In genomic region chr6:19279137-19279747, GRCh38 we compare ENCODE assay signal across 18 cellular contexts.
DNase-seq lines count a peak whose midpoint lies in the region; ATAC-seq, FAIRE-seq and TF ChIP-seq lines count a peak whose summit lies in the region.
"Had no signal": no experiment of that assay in that cellular context is flagged by ENCODE, and none has a peak within 500 bp of the region (broad histone marks: within the 10 kb centered on the region; RNA-seq: fewer than 3 reads in every experiment).

No MANE protein-coding gene starts in this region.

- BruUV-seq in PC-9 (replicated peaks; lab: Mats Ljungman, UMichigan) = no TSS peak

- no peak for TF ChIP-seq POLR2A in esophagus muscularis mucosa (IDR thresholded peaks at IDR 0.05; ENCODE audit: low read depth)

- FAIRE-seq in pancreas (lab: Jason Lieb, UNC) = no peak
- FAIRE-seq: endothelial cell of umbilical vein had no signal

- in situ Hi-C loops in GM23248 (cut with MboI) = no loop called here

- H4K20me1 ChIP-seq in GM23248 (ENCODE audit: insufficient read depth) (no peaks in the 10 kb centered on the region), PC-9 (ENCODE audit: insufficient read depth) (no peaks in the 10 kb centered on the region)

- TF ChIP-seq CTCF in PC-9 (conservative IDR thresholded peaks at IDR 0.05) (no peak), esophagus muscularis mucosa (IDR thresholded peaks at IDR 0.05) (no peak), pancreas (IDR thresholded peaks at IDR 0.05) (no peak)

- H3K27me3 ChIP-seq in GM23248 (replicated peaks; ENCODE audit: insufficient read depth) (no peaks in the 10 kb centered on the region), PC-9 (ENCODE audit: insufficient read depth, low read depth) (no peaks in the 10 kb centered on the region), esophagus muscularis mucosa (no peaks in the 10 kb centered on the region), pancreas (peaks cover 0 to 4% (median 0%) of the 10 kb centered on the region in 4 donors)

- ATAC-seq in pancreas (peak in 3 of 4 donors; percentile 27 to 48 (median 29)), HG03045 (IDR thresholded peaks at IDR 0.05; ENCODE audit: unreplicated experiment) (no peak)
- ATAC-seq: T-helper 17 cell had no signal

- H3K9me3 ChIP-seq in GM23248 (ENCODE audit: low read depth) (no peaks in the 10 kb centered on the region), PC-9 (ENCODE audit: insufficient read depth, low read depth) (no peaks in the 10 kb centered on the region), esophagus muscularis mucosa (no peaks in the 10 kb centered on the region), pancreas (no peaks in the 10 kb centered on the region)

- H3K9me2 ChIP-seq in GM23248 (ENCODE audit: insufficient read depth) (no peaks in the 10 kb centered on the region), PC-9 (ENCODE audit: insufficient read depth) (no peaks in the 10 kb centered on the region)

- no peak overlapping the region for H3K4me3 ChIP-seq in GM23248
- no peak overlapping the region for H3K4me3 ChIP-seq in PC-9
- peak overlapping the region in 3 of 4 donors; percentile 14 to 35 (median 17) for H3K4me3 ChIP-seq in esophagus muscularis mucosa
- no peak overlapping the region for H3K4me3 ChIP-seq in pancreas

- CTCF ChIA-PET in PC-9 (lab: Charles Lee) = no interaction called here

- TF ChIP-seq EP300 in esophagus muscularis mucosa (IDR thresholded peaks at IDR 0.05) = no peak

- H2AFZ ChIP-seq in GM23248 (no peak overlapping the region), PC-9 (0 out of 2 replicates have a peak overlapping the region, but pooled peaks have one; percentile 53)

- WGBS in GM23248 (ENCODE audit: low coverage in 1 of 2, low lambda C conversion rate in 2 of 2, missing lambda C conversion rate in 2 of 2), 2 experiments = 31 to 39% methylated on average over 2 of the region's 2 CpGs
- WGBS in esophagus muscularis mucosa = 32% methylated on average over 2 of the region's 2 CpGs
- WGBS in pancreas, 2 donors = 11 to 21% methylated on average over 2 of the region's 2 CpGs

- H3K9ac ChIP-seq in GM23248 = no peak overlapping the region

- H3K27ac ChIP-seq in GM23248 = no peak overlapping the region
- H3K27ac ChIP-seq in PC-9 = peak overlapping the region; percentile 30; the same call in 1 of the 2 replicates
- peak overlapping the region; percentile 40 to 71 (median 64) for H3K27ac ChIP-seq in esophagus muscularis mucosa (replicated peaks in 1 of 4)
- H3K27ac ChIP-seq in pancreas = peak overlapping the region in 2 of 4 donors; percentile 9 to 11
- H3K27ac ChIP-seq: HL-60 had no signal

- H3K4me2 ChIP-seq in GM23248 (ENCODE audit: unreplicated experiment) (no peak overlapping the region), PC-9 (peak overlapping the region; percentile 14; the same call in 1 of the 2 replicates)

- H3K36me3 ChIP-seq in GM23248 (ENCODE audit: low read depth) = no peaks in the 10 kb centered on the region
- H3K36me3 ChIP-seq in PC-9 (ENCODE audit: low read depth) = no peaks in the 10 kb centered on the region
- H3K36me3 ChIP-seq in esophagus muscularis mucosa = no peaks in the 10 kb centered on the region
- no peaks in the 10 kb centered on the region for H3K36me3 ChIP-seq in pancreas

- H3K4me1 ChIP-seq in GM23248 (ENCODE audit: insufficient read depth) (no peaks in the 10 kb centered on the region), PC-9 (replicated peaks; ENCODE audit: insufficient read depth) (peaks cover 10% of the 10 kb centered on the region), esophagus muscularis mucosa (peaks cover 0 to 37% (median 31%) of the 10 kb centered on the region in 4 donors), pancreas (no peaks in the 10 kb centered on the region)

- DNase-seq in GM23248 (peak; percentile 4), PC-9 (no peak), esophagus muscularis mucosa (ENCODE audit: extremely low spot score) (no peak), pancreas (no peak), cardiac septum (ENCODE audit: low spot score) (no peak)
- no peak for DNase-seq in activated CD4-positive, alpha-beta T cell treated with anti-CD3 and anti-CD28 coated beads for 1 hour
- DNase-seq: activated CD4-positive, alpha-beta T cell treated with anti-CD3 and anti-CD28 coated beads, Interleukin-2, amount 50 U/mL, for 48 hours; CD8-positive, alpha-beta memory T cell; DMS79; H9; midbrain; MV-4-11; NCI-H187 treated with DMSO at 0.1 percent for 48 hours; NCI-H524 treated with DMSO at 0.1 percent for 48 hours; T-helper 17 cell had no signal

- intact Hi-C loops in PC-9 (cut with micrococcal nuclease; ENCODE audit: unreplicated experiment) (no loop called here), esophagus muscularis mucosa (cut with DNase I) (no loop called here), pancreas (cut with DNase I) (no loop called here), cardiac septum (cut with DNase I) (no loop called here)

- no peaks in the 10 kb centered on the region for H3K79me2 ChIP-seq in GM23248 (ENCODE audit: insufficient read depth)
- no peaks in the 10 kb centered on the region for H3K79me2 ChIP-seq in PC-9 (ENCODE audit: low read depth)

- H3F3A ChIP-seq in GM23248 (ENCODE audit: insufficient read depth) (no peaks in the 10 kb centered on the region), PC-9 (ENCODE audit: insufficient read depth, low read depth) (no peaks in the 10 kb centered on the region)

- POLR2A ChIA-PET in PC-9 (lab: Charles Lee; ENCODE audit: unreplicated experiment) = no interaction called here

Comparison
In these comparisons a context has a peak if more than half of its experiments do, and no peak if none do; other contexts are left out.
1. H3K4me3 ChIP-seq: peak in esophagus muscularis mucosa (3 of 4); none in GM23248 (single experiment), PC-9 (single experiment) and pancreas (0 of 4).